23 cellular contexts compared by ENCODE assay signal in the genomic region with DNA sequence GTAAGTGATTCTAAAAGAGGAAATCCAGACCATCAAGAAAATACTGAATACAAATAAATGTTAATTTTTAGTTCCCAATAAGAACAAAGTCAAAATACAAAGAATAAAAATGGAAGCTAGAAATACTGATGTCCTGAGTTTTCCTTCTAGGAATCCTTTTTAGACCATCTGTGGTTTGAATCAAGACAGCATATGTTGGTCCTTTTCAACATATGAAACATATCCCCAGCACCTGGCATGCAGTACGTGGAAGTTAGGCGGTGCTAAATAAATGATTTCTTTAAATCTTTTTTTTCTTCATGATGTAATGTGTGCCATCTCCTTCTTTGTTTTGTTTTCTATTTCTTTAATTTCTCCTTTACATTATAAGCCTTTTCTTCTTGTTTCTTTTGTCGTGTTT. TPM values are rescaled to one million over a fixed set of nuclear protein-coding genes. Genes with fewer than 3 reads are reported as not detected.
A peak's percentile ranks its signal among the peaks of the same experiment; 100 is the strongest.
DNase-seq lines count a peak whose midpoint lies in the region; ATAC-seq and TF ChIP-seq lines count a peak whose summit lies in the region.
"Had no signal": no experiment of that assay in that cellular context is flagged by ENCODE, and none has a peak within 500 bp of the region (broad histone marks: within the 10 kb centered on the region; RNA-seq: fewer than 3 reads in every experiment).

No MANE protein-coding gene starts in this region.

- no peak for TF ChIP-seq CTCF in brain microvascular endothelial cell (IDR thresholded peaks at IDR 0.05; ENCODE audit: low read depth, low read length, missing control alignments)

- DNase-seq in LHCN-M2 (ENCODE audit: low read depth) = peak; percentile 18
- DNase-seq in NCI-H524 (lab: John Stamatoyannopoulos, UW) = peak; percentile 50 to 83
- peak; percentile 20 for DNase-seq in cerebellum (ENCODE audit: low spot score)
- DNase-seq in RPMI8226 = no peak
- no peak for DNase-seq in NCI-H2227 (lab: John Stamatoyannopoulos, UW; ENCODE audit: unreplicated experiment)
- no peak for DNase-seq in brain microvascular endothelial cell
- DNase-seq: BE2C; CD8-positive, alpha-beta memory T cell; DMS153; DND-41; Kasumi-1; MV-4-11; NCI-H1105; NCI-H1436 treated with DMSO at 0.1 percent for 48 hours; NCI-H187 treated with DMSO at 0.1 percent for 48 hours; NCI-H2107; NCI-H2227 treated with DMSO at 0.1 percent for 48 hours; NCI-H510A; OCI-M1; SW 1271 had no signal

- ATAC-seq in HG03280 (IDR thresholded peaks at IDR 0.05; ENCODE audit: unreplicated experiment) = no peak
- ATAC-seq: HCT116, K562 had no signal

- no peak overlapping the region for H3K4me3 ChIP-seq in brain microvascular endothelial cell (ENCODE audit: low read depth, low read length)
- H3K4me3 ChIP-seq: K562 had no signal

- H3K27me3 ChIP-seq in brain microvascular endothelial cell (replicated peaks) = no peaks in the 10 kb centered on the region
- H3K27me3 ChIP-seq: BE2C had no signal

- in situ Hi-C loops in brain microvascular endothelial cell (cut with HindIII; ENCODE audit: low pct_ligation_motif_present, low sequenced_read_pairs) = no loop called here

- H3K36me3 ChIP-seq in brain microvascular endothelial cell (replicated peaks) = no peaks in the 10 kb centered on the region
- H3K36me3 ChIP-seq: BE2C had no signal

- H3K27ac ChIP-seq in brain microvascular endothelial cell = no peak overlapping the region

RNA-seq across cellular contexts. Expression of a gene that starts 34.0 kb away (rescaled TPM):
- total RNA-seq in LHCN-M2 (2014; rRNA removed) = 0.71 and 1.4 TPM in 2 replicates
- polyA plus RNA-seq in LHCN-M2 (2012) = 0.56 TPM
- total RNA-seq in cerebellum = 31.9 TPM

Comparison
In these comparisons a context has a peak if more than half of its experiments do, and no peak if none do; other contexts are left out.
1. DNase-seq: peak in LHCN-M2 (single experiment), NCI-H524 (2 of 2) and cerebellum (single experiment); none in RPMI8226 (single experiment), NCI-H2227 (single experiment) and brain microvascular endothelial cell (single experiment).
2. RNA of a gene that starts 34.0 kb away (total RNA-seq): 31.9 TPM in cerebellum (single experiment); 0.71 to 1.4 TPM in LHCN-M2; every median in the first group is over 10 times any median in the second.